Comparison of ENCODE assay signal across 19 cellular contexts in the genomic region with DNA sequence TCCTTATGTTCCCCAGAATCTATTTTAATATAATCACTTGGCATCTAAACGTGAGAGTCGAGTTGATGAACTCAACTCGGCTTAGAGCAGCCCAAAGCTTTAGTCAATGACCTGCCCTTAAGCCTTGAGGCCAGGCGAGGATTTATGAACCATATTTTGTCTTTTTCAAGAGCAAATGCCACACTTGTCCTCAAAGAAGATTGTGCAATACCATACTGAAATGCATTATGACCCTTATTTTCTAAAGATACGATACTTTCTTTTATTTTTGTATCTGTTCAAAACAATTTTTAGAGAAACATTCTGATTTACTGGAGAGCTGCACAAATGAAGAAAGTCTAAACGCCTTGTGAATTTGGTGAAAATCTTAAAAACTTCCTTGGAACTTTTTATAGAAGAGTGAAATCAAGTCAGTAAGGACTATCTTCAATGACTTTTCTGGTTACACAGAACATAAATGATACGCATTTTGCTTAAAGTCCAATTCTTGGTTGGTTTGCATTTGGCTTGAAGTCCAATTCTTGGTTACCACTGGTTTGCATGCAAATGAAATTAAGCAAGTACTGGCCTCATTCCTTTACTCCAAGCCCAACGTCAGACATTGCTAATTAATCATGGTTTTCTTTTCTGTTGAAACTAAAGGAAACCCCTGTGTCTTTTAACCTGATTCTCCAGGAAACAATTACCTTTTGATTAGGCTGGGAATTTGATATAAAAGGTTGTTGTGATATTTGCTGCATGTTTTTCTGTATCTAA.
DNase-seq lines count a peak whose midpoint lies in the region; ATAC-seq, FAIRE-seq and TF ChIP-seq lines count a peak whose summit lies in the region.
"Had no signal": no experiment of that assay in that cellular context is flagged by ENCODE, and none has a peak within 500 bp of the region (broad histone marks: within the 10 kb centered on the region; RNA-seq: fewer than 3 reads in every experiment).

No MANE protein-coding gene starts in this region.

- no peaks in the 10 kb centered on the region for H3K27me3 Mint-ChIP-seq in astrocyte (ENCODE audit: low read depth, unreplicated experiment)

- no peak overlapping the region for H3K4me3 Mint-ChIP-seq in astrocyte (ENCODE audit: unreplicated experiment)
- H3K4me3 Mint-ChIP-seq: CD4-positive, alpha-beta T cell; CD8-positive, alpha-beta T cell had no signal

- POLR2A ChIA-PET in HepG2 (lab: Yijun Ruan, JAX): no interaction called here
- POLR2A ChIA-PET in K562 (lab: Yijun Ruan, JAX): no interaction called here

- TF ChIP-seq RAD21 in HepG2 (CRISPR knock-in tag; IDR thresholded peaks at IDR 0.05) (no peak), K562 (CRISPR knock-in tag; conservative IDR thresholded peaks at IDR 0.05 in 1 of 2, IDR thresholded peaks at IDR 0.05 in 1 of 2) (no peak)

- FAIRE-seq in HepG2 (lab: Jason Lieb, UNC) (no peak), astrocyte (lab: Jason Lieb, UNC) (no peak), K562 (lab: Jason Lieb, UNC) (no peak)
- FAIRE-seq: A549, G401.6, GM12891 had no signal

- no peak for ATAC-seq in HepG2
- no peak for ATAC-seq in right lobe of liver
- ATAC-seq in K562: no peak
- no peak for ATAC-seq in HG02798 (IDR thresholded peaks at IDR 0.05; ENCODE audit: poor library complexity, unreplicated experiment)
- ATAC-seq in HG03280 (IDR thresholded peaks at IDR 0.05; ENCODE audit: unreplicated experiment): no peak
- ATAC-seq: A549; CD8-positive, alpha-beta T cell had no signal

- DNase-seq in HepG2 (ENCODE audit: low spot score) (no peak), right lobe of liver (no peak), astrocyte (ENCODE audit: low read depth) (peak; percentile 62), K562 (ENCODE audit: extremely low read depth in 1 of 4, low spot score in 3 of 4) (no peak)
- DNase-seq: BE2C; Caco-2; Calu3; CD4-positive, alpha-beta T cell; CD8-positive, alpha-beta T cell; DMS79 treated with DMSO at 0.1 percent for 48 hours; GF-D8 had no signal

- intact Hi-C loops in HepG2 (cut with micrococcal nuclease; ENCODE audit: unreplicated experiment) (no loop called here), right lobe of liver (cut with DNase I) (no loop called here), K562 (cut with micrococcal nuclease) (no loop called here)

- BruUV-seq in HepG2 (replicated peaks; lab: Mats Ljungman, UMichigan): no TSS peak
- no TSS peak for BruUV-seq in K562 (replicated peaks; lab: Mats Ljungman, UMichigan)

- no peaks in the 10 kb centered on the region for H3K79me2 ChIP-seq in HepG2 (ENCODE audit: insufficient read depth, low read length)
- no peaks in the 10 kb centered on the region for H3K79me2 ChIP-seq in astrocyte (ENCODE audit: insufficient read depth, low read length)
- H3K79me2 ChIP-seq in K562 (ENCODE audit: control insufficient read depth, insufficient read depth, low read length): no peaks in the 10 kb centered on the region

- H4K20me1 ChIP-seq in HepG2 (ENCODE audit: insufficient read depth, low read length) (no peaks in the 10 kb centered on the region), astrocyte (ENCODE audit: insufficient read depth, low read length) (no peaks in the 10 kb centered on the region), K562 (replicated peaks; ENCODE audit: control insufficient read depth, insufficient read depth, low read length) (no peaks in the 10 kb centered on the region)
- H4K20me1 ChIP-seq: BLaER1 had no signal

- H3K27ac ChIP-seq in HepG2 (ENCODE audit: extremely low read length, insufficient read depth, low read length) (no peak overlapping the region), right lobe of liver (no peak overlapping the region), astrocyte (ENCODE audit: low read depth, low read length) (no peak overlapping the region), K562 (ENCODE audit: extremely low read depth, low read depth, low read length) (no peak overlapping the region)
- H3K27ac ChIP-seq: 22Rv1, BLaER1, C4-2B had no signal

- TF ChIP-seq POLR2A in HepG2 (IDR thresholded peaks at IDR 0.05; ENCODE audit: insufficient read depth in 1 of 2, low read depth in 2 of 2, low read length in 2 of 2): no peak
- no peak for TF ChIP-seq POLR2A in right lobe of liver (IDR thresholded peaks at IDR 0.05)
- TF ChIP-seq POLR2A in K562 (conservative IDR thresholded peaks at IDR 0.05): no peak

- H3K4me3 ChIP-seq in HepG2 (replicated peaks in 1 of 3; ENCODE audit: insufficient read depth in 1 of 3, low read depth in 2 of 3, low read length in 3 of 3): no peak overlapping the region
- no peak overlapping the region for H3K4me3 ChIP-seq in right lobe of liver
- H3K4me3 ChIP-seq in astrocyte (ENCODE audit: insufficient read depth, low read depth, low read length): no peak overlapping the region
- H3K4me3 ChIP-seq in K562: no peak overlapping the region
- H3K4me3 ChIP-seq: A549, BLaER1 had no signal

- H3K9ac ChIP-seq in HepG2 (ENCODE audit: insufficient read depth, low read depth, low read length) (no peak overlapping the region), astrocyte (ENCODE audit: low read length) (no peak overlapping the region), K562 (ENCODE audit: insufficient read depth in 1 of 2, low read depth in 2 of 2, low read length in 2 of 2) (no peak overlapping the region)
- H3K9ac ChIP-seq: BLaER1 had no signal

- no peaks in the 10 kb centered on the region for H3K9me1 ChIP-seq in K562 (ENCODE audit: control insufficient read depth, insufficient read depth, low read length)

- no peaks in the 10 kb centered on the region for H3K9me3 ChIP-seq in HepG2 (ENCODE audit: low read length)
- no peaks in the 10 kb centered on the region for H3K9me3 ChIP-seq in right lobe of liver
- H3K9me3 ChIP-seq in astrocyte (ENCODE audit: insufficient read depth, low read depth, low read length): no peaks in the 10 kb centered on the region
- H3K9me3 ChIP-seq in K562 (replicated peaks; ENCODE audit: control insufficient read depth, insufficient read depth, low read depth, low read length): no peaks in the 10 kb centered on the region
- H3K9me3 ChIP-seq: A549, BE2C, BLaER1, Caco-2 had no signal

- WGBS in HepG2 (ENCODE audit: low lambda C conversion rate): 42% methylated on average over 8 of the region's 8 CpGs
- WGBS in right lobe of liver (ENCODE audit: insufficient coverage, low coverage, low lambda C conversion rate, missing lambda C conversion rate): 83% methylated on average over 8 of the region's 8 CpGs
- WGBS in K562 (ENCODE audit: insufficient coverage, low coverage, missing lambda C conversion rate): 85% methylated on average over 8 of the region's 8 CpGs

- no peaks in the 10 kb centered on the region for H3K9me3 Mint-ChIP-seq in astrocyte (ENCODE audit: unreplicated experiment)
- H3K9me3 Mint-ChIP-seq: CD4-positive, alpha-beta T cell; CD8-positive, alpha-beta T cell had no signal

- no peak for TF ChIP-seq CTCF in HepG2 (CRISPR knock-in tag; IDR thresholded peaks at IDR 0.05)
- no peak for TF ChIP-seq CTCF in right lobe of liver (IDR thresholded peaks at IDR 0.05)
- no peak for TF ChIP-seq CTCF in astrocyte (IDR thresholded peaks at IDR 0.05; ENCODE audit: insufficient read depth, low read depth, low read length)
- no peak for TF ChIP-seq CTCF in K562 (IDR thresholded peaks at IDR 0.05 in 2 of 3, conservative IDR thresholded peaks at IDR 0.05 in 1 of 3; ENCODE audit: insufficient read depth in 2 of 3, low read depth in 1 of 3, low read length in 3 of 3)

- H2AFZ ChIP-seq in HepG2 (ENCODE audit: low read length) (no peak overlapping the region), astrocyte (ENCODE audit: low read depth, low read length) (no peak overlapping the region), K562 (ENCODE audit: low read depth, low read length) (no peak overlapping the region)

- TF ChIP-seq EP300 in HepG2 (IDR thresholded peaks at IDR 0.05; ENCODE audit: low read depth in 2 of 2, low read length in 2 of 2) (no peak), HepG2 (CRISPR knock-in tag; IDR thresholded peaks at IDR 0.05; ENCODE audit: borderline replicate concordance) (no peak), K562 (IDR thresholded peaks at IDR 0.05; ENCODE audit: low read length) (no peak)

- H3K4me2 ChIP-seq in HepG2 (ENCODE audit: low read depth, low read length): no peak overlapping the region
- H3K4me2 ChIP-seq in astrocyte (ENCODE audit: low read length): no peak overlapping the region
- H3K4me2 ChIP-seq in K562 (ENCODE audit: insufficient read depth, low read length): no peak overlapping the region
- H3K4me2 ChIP-seq: A549, BLaER1 had no signal

- CTCF ChIA-PET in HepG2 (lab: Yijun Ruan, JAX; ENCODE audit: low intra/inter-chr PET ratio, low total read pairs) (no interaction called here), K562 (lab: Yijun Ruan, JAX; ENCODE audit: low intra/inter-chr PET ratio) (no interaction called here)

- no peak overlapping the region for H3K27ac Mint-ChIP-seq in astrocyte (ENCODE audit: unreplicated experiment)
- H3K27ac Mint-ChIP-seq: CD4-positive, alpha-beta T cell; CD8-positive, alpha-beta T cell had no signal

- no peaks in the 10 kb centered on the region for H3K36me3 ChIP-seq in HepG2 (replicated peaks in 1 of 2; ENCODE audit: control insufficient read depth in 1 of 2, insufficient read depth in 2 of 2, low read length in 2 of 2)
- no peaks in the 10 kb centered on the region for H3K36me3 ChIP-seq in right lobe of liver
- no peaks in the 10 kb centered on the region for H3K36me3 ChIP-seq in astrocyte (ENCODE audit: insufficient read depth, low read length)
- peaks cover 2% of the 10 kb centered on the region; the same call in 1 of the 3 replicates for H3K36me3 ChIP-seq in K562 (ENCODE audit: control insufficient read depth, insufficient read depth, low read length)
- H3K36me3 ChIP-seq: BE2C, BLaER1 had no signal

- H3K4me1 ChIP-seq in HepG2 (ENCODE audit: insufficient read depth, low read length) (no peaks in the 10 kb centered on the region), right lobe of liver (no peaks in the 10 kb centered on the region), astrocyte (ENCODE audit: insufficient read depth, low read length) (peaks cover 3% of the 10 kb centered on the region), K562 (replicated peaks in 1 of 2; ENCODE audit: control insufficient read depth in 2 of 2, insufficient read depth in 2 of 2, low read length in 2 of 2) (peaks cover 0 to 9% of the 10 kb centered on the region in 2 experiments; a peak in 2 of 5 replicates)
- H3K4me1 ChIP-seq: BE2C, BLaER1, Caco-2 had no signal

- no peaks in the 10 kb centered on the region for H3K36me3 Mint-ChIP-seq in astrocyte (ENCODE audit: low read depth, unreplicated experiment)
- H3K36me3 Mint-ChIP-seq: CD8-positive, alpha-beta T cell had no signal

- H3K4me1 Mint-ChIP-seq in astrocyte (ENCODE audit: low read depth, unreplicated experiment): peaks cover 8% of the 10 kb centered on the region

- H3K27me3 ChIP-seq in HepG2 (ENCODE audit: control insufficient read depth in 1 of 2, insufficient read depth in 2 of 2, low read length in 2 of 2): no peaks in the 10 kb centered on the region
- no peaks in the 10 kb centered on the region for H3K27me3 ChIP-seq in right lobe of liver
- H3K27me3 ChIP-seq in astrocyte (ENCODE audit: insufficient read depth, low read length): no peaks in the 10 kb centered on the region
- no peaks in the 10 kb centered on the region for H3K27me3 ChIP-seq in K562 (ENCODE audit: control insufficient read depth in 2 of 2, insufficient read depth in 2 of 2, low read length in 2 of 2)
- H3K27me3 ChIP-seq: BE2C, BLaER1 had no signal

- in situ Hi-C loops in HepG2 (cut with HindIII; ENCODE audit: extremely low pct_ligation_motif_present, low pct_unique_long_range_greater_than_20kb): no loop called here
- in situ Hi-C loops in K562 (cut with MboI): no loop called here

TF ChIP-seq in K562, 482 proteins besides CTCF, POLR2A, EP300 and RAD21 (continues in another document):
- no peak for TF ChIP-seq ZNF586 (CRISPR knock-in tag; conservative IDR thresholded peaks at IDR 0.05)
